13 cellular contexts compared by ENCODE assay signal in the genomic region with DNA sequence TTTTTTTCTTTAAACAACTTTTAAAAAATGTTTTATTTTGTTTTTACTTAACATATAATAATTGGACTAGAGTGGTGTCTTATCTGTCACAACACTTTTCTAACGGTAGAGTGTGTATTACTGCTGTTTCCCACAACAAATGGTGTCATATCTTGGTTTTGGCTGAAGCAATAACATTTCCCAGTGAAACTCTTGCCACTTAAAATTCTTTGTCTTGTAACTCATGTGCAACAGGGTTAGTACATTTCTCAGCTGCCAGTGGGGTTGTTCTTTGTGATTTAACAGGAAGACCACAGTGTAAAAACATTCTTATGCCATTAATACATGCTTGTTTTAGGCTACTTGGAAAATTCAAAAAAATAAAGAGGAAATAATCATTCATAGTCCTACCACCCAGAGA. TPM values are rescaled to one million over a fixed set of nuclear protein-coding genes. Genes with fewer than 3 reads are reported as not detected.
DNase-seq lines count a peak whose midpoint lies in the region; ATAC-seq and TF ChIP-seq lines count a peak whose summit lies in the region.
"Had no signal": no experiment of that assay in that cellular context is flagged by ENCODE, and none has a peak within 500 bp of the region (broad histone marks: within the 10 kb centered on the region; RNA-seq: fewer than 3 reads in every experiment).

No MANE protein-coding gene starts in this region.

- 0% methylated on average over 1 of the region's 1 CpG for WGBS in right lobe of liver (ENCODE audit: insufficient coverage, low coverage, low lambda C conversion rate, missing lambda C conversion rate)

- H3K4me2 ChIP-seq in BLaER1, result peak overlapping the region; percentile 68

- H3K27me3 ChIP-seq in BLaER1, result no peaks in the 10 kb centered on the region
- H3K27me3 ChIP-seq in right lobe of liver, result no peaks in the 10 kb centered on the region

- peak; percentile 98 for DNase-seq in LHCN-M2 (ENCODE audit: low read depth)
- DNase-seq in chondrocyte (ENCODE audit: low spot score), result no peak
- DNase-seq in right lobe of liver, result no peak
- no peak for DNase-seq in activated CD4-positive, alpha-beta memory T cell treated with anti-CD3 and anti-CD28 coated beads for 36 hours
- no peak for DNase-seq in NCI-H1105 (lab: John Stamatoyannopoulos, UW)
- DNase-seq in DMS153 treated with DMSO at 0.1 percent for 48 hours (lab: John Stamatoyannopoulos, UW; ENCODE audit: unreplicated experiment), result no peak
- no peak for DNase-seq in NCI-H2227 treated with DMSO at 0.1 percent for 48 hours (lab: John Stamatoyannopoulos, UW)
- DNase-seq: activated CD8-positive, alpha-beta memory T cell treated with anti-CD3 and anti-CD28 coated beads, Interleukin-2, amount 10 ng/mL, durations not matched to agents 7 days and 5 days; stimulated activated CD4-positive, alpha-beta T cell treated with anti-CD3 and anti-CD28 coated beads, Interleukin-1b, Interleukin-23, amount 100 ng/mL, for 48 hours had no signal

- peak overlapping the region; percentile 91 for H3K27ac Mint-ChIP-seq in chondrocyte (ENCODE audit: unreplicated experiment)
- no peak overlapping the region for H3K27ac Mint-ChIP-seq in activated CD4-positive, alpha-beta memory T cell treated with anti-CD3 and anti-CD28 coated beads for 36 hours
- H3K27ac Mint-ChIP-seq: activated CD8-positive, alpha-beta memory T cell treated with anti-CD3 and anti-CD28 coated beads, Interleukin-2, amount 10 ng/mL, durations not matched to agents 7 days and 5 days; natural killer cell treated with Interleukin-12 subunit alpha and Interleukin-12 subunit beta and Interleukin-15 and Interleukin-18, amount 100 ng/mL, for 72 hours had no signal

- peak; percentile 40 for TF ChIP-seq CTCF in chondrocyte (IDR thresholded peaks at IDR 0.05)
- no peak for TF ChIP-seq CTCF in right lobe of liver (IDR thresholded peaks at IDR 0.05)

- intact Hi-C loops in right lobe of liver (cut with DNase I), result no loop called here
- intact Hi-C loops in activated CD4-positive, alpha-beta memory T cell treated with anti-CD3 and anti-CD28 coated beads for 36 hours (cut with micrococcal nuclease), result no loop called here

- H3K27me3 Mint-ChIP-seq in chondrocyte (ENCODE audit: low read depth), result no peaks in the 10 kb centered on the region
- H3K27me3 Mint-ChIP-seq in activated CD4-positive, alpha-beta memory T cell treated with anti-CD3 and anti-CD28 coated beads for 36 hours, result peaks cover 23% of the 10 kb centered on the region

- no peak overlapping the region for H3K27ac ChIP-seq in BLaER1
- peak overlapping the region in 2 of 3 donors; percentile 42 to 43 for H3K27ac ChIP-seq in right lobe of liver
- H3K27ac ChIP-seq: suprapubic skin had no signal

- H3K4me3 ChIP-seq in BLaER1, result no peak overlapping the region
- peak overlapping the region in 2 of 3 donors; percentile 4 to 69 for H3K4me3 ChIP-seq in right lobe of liver
- H3K4me3 ChIP-seq: suprapubic skin had no signal

- no peak overlapping the region for H3K4me3 Mint-ChIP-seq in chondrocyte (ENCODE audit: unreplicated experiment)
- H3K4me3 Mint-ChIP-seq in activated CD4-positive, alpha-beta memory T cell treated with anti-CD3 and anti-CD28 coated beads for 36 hours, result no peak overlapping the region
- H3K4me3 Mint-ChIP-seq: activated CD8-positive, alpha-beta memory T cell treated with anti-CD3 and anti-CD28 coated beads, Interleukin-2, amount 10 ng/mL, durations not matched to agents 7 days and 5 days; central memory CD8-positive, alpha-beta T cell; natural killer cell treated with Interleukin-12 subunit alpha and Interleukin-12 subunit beta and Interleukin-15 and Interleukin-18, amount 100 ng/mL, for 72 hours had no signal

- H3K36me3 ChIP-seq in BLaER1 (no peaks in the 10 kb centered on the region), right lobe of liver (peaks cover 0 to 13% (median 6%) of the 10 kb centered on the region in 4 donors)
- H3K36me3 ChIP-seq: suprapubic skin had no signal

- H4K20me1 ChIP-seq in BLaER1, result no peaks in the 10 kb centered on the region

- no peaks in the 10 kb centered on the region for H3K9me3 ChIP-seq in BLaER1
- H3K9me3 ChIP-seq in right lobe of liver, result no peaks in the 10 kb centered on the region
- H3K9me3 ChIP-seq: suprapubic skin had no signal

- no peak for TF ChIP-seq POLR2A in right lobe of liver (IDR thresholded peaks at IDR 0.05)

- ATAC-seq in right lobe of liver, result no peak
- ATAC-seq: activated CD8-positive, alpha-beta memory T cell treated with anti-CD3 and anti-CD28 coated beads, Interleukin-2, amount 10 ng/mL, durations not matched to agents 7 days and 5 days; natural killer cell treated with Interleukin-12 subunit alpha and Interleukin-12 subunit beta and Interleukin-15 and Interleukin-18, amount 100 ng/mL, for 72 hours had no signal

- no peaks in the 10 kb centered on the region for H3K9me3 Mint-ChIP-seq in chondrocyte (ENCODE audit: low read depth)
- H3K9me3 Mint-ChIP-seq in activated CD4-positive, alpha-beta memory T cell treated with anti-CD3 and anti-CD28 coated beads for 36 hours, result no peaks in the 10 kb centered on the region
- H3K9me3 Mint-ChIP-seq: central memory CD8-positive, alpha-beta T cell; natural killer cell treated with Interleukin-12 subunit alpha and Interleukin-12 subunit beta and Interleukin-15 and Interleukin-18, amount 100 ng/mL, for 72 hours had no signal

- H3K4me1 ChIP-seq in BLaER1, result peaks cover 23% of the 10 kb centered on the region
- peaks cover 0 to 32% (median 6%) of the 10 kb centered on the region in 4 donors for H3K4me1 ChIP-seq in right lobe of liver
- H3K4me1 ChIP-seq: suprapubic skin had no signal

- POLR2A ChIA-PET in activated CD4-positive, alpha-beta memory T cell treated with anti-CD3 and anti-CD28 coated beads for 36 hours (lab: Charles Lee), result no interaction called here

- peaks cover 26% of the 10 kb centered on the region for H3K4me1 Mint-ChIP-seq in chondrocyte (ENCODE audit: low read depth)
- H3K4me1 Mint-ChIP-seq in activated CD4-positive, alpha-beta memory T cell treated with anti-CD3 and anti-CD28 coated beads for 36 hours (ENCODE audit: low read depth), result no peaks in the 10 kb centered on the region
- H3K4me1 Mint-ChIP-seq: central memory CD8-positive, alpha-beta T cell had no signal

- CTCF ChIA-PET in activated CD4-positive, alpha-beta memory T cell treated with anti-CD3 and anti-CD28 coated beads for 36 hours (lab: Charles Lee), result no interaction called here

- no peak overlapping the region for H3K9ac ChIP-seq in BLaER1

- peaks cover 2% of the 10 kb centered on the region for H3K36me3 Mint-ChIP-seq in chondrocyte (ENCODE audit: low read depth)
- no peaks in the 10 kb centered on the region for H3K36me3 Mint-ChIP-seq in activated CD4-positive, alpha-beta memory T cell treated with anti-CD3 and anti-CD28 coated beads for 36 hours
- H3K36me3 Mint-ChIP-seq: activated CD8-positive, alpha-beta memory T cell treated with anti-CD3 and anti-CD28 coated beads, Interleukin-2, amount 10 ng/mL, durations not matched to agents 7 days and 5 days; natural killer cell treated with Interleukin-12 subunit alpha and Interleukin-12 subunit beta and Interleukin-15 and Interleukin-18, amount 100 ng/mL, for 72 hours had no signal

RNA-seq across cellular contexts. Expression of gene ALPL, which starts 43.5 kb away (rescaled TPM):
- total RNA-seq in LHCN-M2 (2014; rRNA removed) (128 and 138 TPM in 2 replicates), chondrocyte (17.6 to 37.0 TPM (median 19.2 TPM) in 3 replicates), right lobe of liver (10 to 100 TPM; 23.2 to 81.5 (median 48.1) TPM)
- 91.2 TPM for polyA plus RNA-seq in LHCN-M2 (2012)
- total RNA-seq in activated CD4-positive, alpha-beta memory T cell treated with anti-CD3 and anti-CD28 coated beads for 36 hours, result not detected
- total RNA-seq: activated CD8-positive, alpha-beta memory T cell treated with anti-CD3 and anti-CD28 coated beads, Interleukin-2, amount 10 ng/mL, durations not matched to agents 7 days and 5 days; natural killer cell treated with Interleukin-12 subunit alpha and Interleukin-12 subunit beta and Interleukin-15 and Interleukin-18, amount 100 ng/mL, for 72 hours had no signal

Comparison
In these comparisons a context has a peak if more than half of its experiments do, and no peak if none do; other contexts are left out.
1. RNA of gene ALPL, which starts 43.5 kb away (total RNA-seq): 128 to 138 TPM in LHCN-M2, 23.2 to 81.5 TPM in right lobe of liver and 17.6 to 37.0 TPM in chondrocyte; not detected in activated CD4-positive, alpha-beta memory T cell treated with anti-CD3 and anti-CD28 coated beads for 36 hours; every median in the first group is over 10 times any median in the second.